ENCODE assay signal across 16 cellular contexts in the genomic region with DNA sequence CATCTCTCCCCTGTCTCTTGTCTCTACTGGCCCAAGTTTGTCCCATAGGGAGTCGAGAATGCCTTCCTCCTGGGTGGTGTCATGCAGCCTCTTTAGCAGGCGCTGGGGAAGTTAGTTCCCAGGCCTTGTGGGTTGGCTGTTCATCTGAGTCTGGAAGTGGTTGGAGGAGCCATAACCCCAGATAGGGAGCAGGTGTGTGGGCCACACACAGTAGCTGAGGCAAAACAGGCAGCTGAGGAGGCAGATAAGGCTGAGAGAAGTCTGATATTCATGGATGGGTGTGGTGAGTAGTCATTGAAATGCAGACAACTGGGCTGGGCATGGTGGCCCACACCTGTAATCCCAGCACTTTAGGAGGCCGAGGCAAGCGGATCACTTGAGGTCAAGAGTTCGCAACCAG. TPM values are rescaled to one million over a fixed set of nuclear protein-coding genes. Genes with fewer than 3 reads are reported as not detected.
A peak's percentile ranks its signal among the peaks of the same experiment; 100 is the strongest.
DNase-seq lines count a peak whose midpoint lies in the region; ATAC-seq, FAIRE-seq and TF ChIP-seq lines count a peak whose summit lies in the region.
"Had no signal": no experiment of that assay in that cellular context is flagged by ENCODE, and none has a peak within 500 bp of the region (broad histone marks: within the 10 kb centered on the region; RNA-seq: fewer than 3 reads in every experiment).

No MANE protein-coding gene starts in this region.

- TF ChIP-seq POLR2A in IMR-90 (IDR thresholded peaks at IDR 0.05; ENCODE audit: low read depth, low read length): no peak

- no peak overlapping the region for H3K14ac ChIP-seq in IMR-90 (replicated peaks; ENCODE audit: low read depth, low read length)

- no peak overlapping the region for H3K18ac ChIP-seq in IMR-90 (ENCODE audit: low read depth, low read length)

- H3K9me3 ChIP-seq in IMR-90 (ENCODE audit: control insufficient read depth, insufficient read depth, low read length) (no peaks in the 10 kb centered on the region; the same call in 1 of the 2 replicates), WERI-Rb-1 (ENCODE audit: severe bottlenecking) (no peaks in the 10 kb centered on the region), endodermal cell (ENCODE audit: control insufficient read depth, low read length) (no peaks in the 10 kb centered on the region), small intestine (ENCODE audit: control insufficient read depth, low read depth) (no peaks in the 10 kb centered on the region)

- TF ChIP-seq RAD21 in IMR-90 (IDR thresholded peaks at IDR 0.05; ENCODE audit: low read length): no peak

- no peak overlapping the region for H2BK5ac ChIP-seq in IMR-90 (ENCODE audit: low read depth, low read length, poor library complexity, severe bottlenecking)

- no peak overlapping the region for H4K5ac ChIP-seq in IMR-90 (ENCODE audit: low read depth, low read length)

- TF ChIP-seq CTCF in IMR-90 (conservative IDR thresholded peaks at IDR 0.05; ENCODE audit: low read depth, low read length): no peak
- no peak for TF ChIP-seq CTCF in WERI-Rb-1 (IDR thresholded peaks at IDR 0.05; ENCODE audit: low read depth, low read length)
- TF ChIP-seq CTCF in endodermal cell (conservative IDR thresholded peaks at IDR 0.05): no peak
- no peak for TF ChIP-seq CTCF in progenitor cell of endocrine pancreas (IDR thresholded peaks at IDR 0.05; ENCODE audit: unreplicated experiment)

- H3K9me3 Mint-ChIP-seq in endodermal cell (peaks cover 6% of the 10 kb centered on the region), progenitor cell of endocrine pancreas (ENCODE audit: low read depth) (peaks cover 5% of the 10 kb centered on the region)

- H4K8ac ChIP-seq in IMR-90 (ENCODE audit: low read depth in 2 of 2, low read length in 2 of 2): no peak overlapping the region

- H3K27me3 Mint-ChIP-seq in endodermal cell (ENCODE audit: insufficient read depth) (peaks cover 2% of the 10 kb centered on the region), progenitor cell of endocrine pancreas (peaks cover 6% of the 10 kb centered on the region)

- ATAC-seq in IMR-90 (ENCODE audit: low read depth) (no peak), GM21390 (IDR thresholded peaks at IDR 0.05; ENCODE audit: unreplicated experiment) (no peak)
- ATAC-seq: CD8-positive, alpha-beta T cell had no signal

- CTCF ChIA-PET in IMR-90 (lab: Yijun Ruan, JAX): no interaction called here

- H3K4me2 ChIP-seq in IMR-90 (ENCODE audit: low read depth, low read length): no peak overlapping the region
- H3K4me2 ChIP-seq: BLaER1 treated with 17β-estradiol and CSF1 and Interleukin-3, amounts not matched to agents 10 nM and 100 nM had no signal

- dilution Hi-C loops in IMR-90 (cut with HindIII; ENCODE audit: low sequenced_read_pairs, unreplicated experiment): no loop called here

- H3K27me3 ChIP-seq in IMR-90 (ENCODE audit: control insufficient read depth, insufficient read depth, low read length) (peaks cover 1% of the 10 kb centered on the region), WERI-Rb-1 (ENCODE audit: insufficient read depth, low read depth, severe bottlenecking) (no peaks in the 10 kb centered on the region), endodermal cell (ENCODE audit: control insufficient read depth, insufficient read depth, low read length, poor library complexity, severe bottlenecking) (no peaks in the 10 kb centered on the region), small intestine (ENCODE audit: control insufficient read depth in 2 of 2, insufficient read depth in 2 of 2, low read length in 2 of 2) (no peaks in the 10 kb centered on the region)
- H3K27me3 ChIP-seq: BLaER1 treated with 17β-estradiol and CSF1 and Interleukin-3, amounts not matched to agents 10 nM and 100 nM had no signal

- no peaks in the 10 kb centered on the region for H3K36me3 ChIP-seq in IMR-90 (ENCODE audit: control insufficient read depth, insufficient read depth, low read length)
- no peaks in the 10 kb centered on the region for H3K36me3 ChIP-seq in WERI-Rb-1
- H3K36me3 ChIP-seq in endodermal cell (ENCODE audit: control insufficient read depth, insufficient read depth, low read length): no peaks in the 10 kb centered on the region
- H3K36me3 ChIP-seq in small intestine (ENCODE audit: control insufficient read depth in 2 of 2, insufficient read depth in 2 of 2, low read length in 2 of 2): no peaks in the 10 kb centered on the region
- H3K36me3 ChIP-seq: HAP-1 had no signal

- H3K4me1 ChIP-seq in IMR-90 (ENCODE audit: control insufficient read depth, insufficient read depth, low read length) (peaks cover 7% of the 10 kb centered on the region), endodermal cell (ENCODE audit: control insufficient read depth, insufficient read depth, low read length) (peaks cover 14% of the 10 kb centered on the region), small intestine (ENCODE audit: control insufficient read depth in 2 of 2, insufficient read depth in 1 of 2, low read depth in 1 of 2, low read length in 1 of 2) (no peaks in the 10 kb centered on the region)
- H3K4me1 ChIP-seq: HAP-1 had no signal

- peak overlapping the region; percentile 39; the same call in 1 of the 2 replicates for H2AK5ac ChIP-seq in IMR-90 (ENCODE audit: low read depth, low read length)

- H4K91ac ChIP-seq in IMR-90 (ENCODE audit: insufficient read depth, low read depth, low read length): peak overlapping the region; percentile 33; the same call in 1 of the 2 replicates

- H3K23ac ChIP-seq in IMR-90 (ENCODE audit: low read depth, low read length): no peak overlapping the region

- H3K4me3 Mint-ChIP-seq in endodermal cell (no peak overlapping the region), progenitor cell of endocrine pancreas (ENCODE audit: low read depth) (no peak overlapping the region)
- H3K4me3 Mint-ChIP-seq: B cell; CD8-positive, alpha-beta T cell had no signal

- H4K20me1 ChIP-seq in IMR-90 (ENCODE audit: insufficient read depth, low read length): no peaks in the 10 kb centered on the region
- H4K20me1 ChIP-seq: BLaER1 treated with 17β-estradiol and CSF1 and Interleukin-3, amounts not matched to agents 10 nM and 100 nM had no signal

- H3K79me1 ChIP-seq in IMR-90 (ENCODE audit: low read depth in 1 of 2, low read length in 2 of 2): no peaks in the 10 kb centered on the region

- H2BK120ac ChIP-seq in IMR-90 (ENCODE audit: low read depth, low read length): no peak overlapping the region

- H2AFZ ChIP-seq in IMR-90 (replicated peaks; ENCODE audit: low read length, poor library complexity): no peak overlapping the region

- intact Hi-C loops in IMR-90 (cut with micrococcal nuclease): no loop called here

- in situ Hi-C loops in IMR-90 (cut with MboI; ENCODE audit: low sequenced_read_pairs): no loop called here

- no peak overlapping the region for H3K4me3 ChIP-seq in IMR-90 (ENCODE audit: insufficient read depth, low read depth, low read length)
- no peak overlapping the region for H3K4me3 ChIP-seq in WERI-Rb-1 (ENCODE audit: low read depth, low read length)
- H3K4me3 ChIP-seq in endodermal cell (ENCODE audit: low read length): no peak overlapping the region
- H3K4me3 ChIP-seq in small intestine (ENCODE audit: low read depth in 1 of 2, low read length in 2 of 2): no peak overlapping the region
- H3K4me3 ChIP-seq: BLaER1 treated with 17β-estradiol and CSF1 and Interleukin-3, amounts not matched to agents 10 nM and 100 nM; HAP-1 had no signal

- H3K9me1 ChIP-seq in IMR-90 (ENCODE audit: insufficient read depth, low read length): peaks cover 3% of the 10 kb centered on the region; the same call in 1 of the 2 replicates

- H3K56ac ChIP-seq in IMR-90 (ENCODE audit: extremely low read depth, insufficient read depth, low read length): no peak overlapping the region

- FAIRE-seq in small intestine (lab: Jason Lieb, UNC) (no peak), HTR-8/SVneo (lab: Jason Lieb, UNC) (no peak)
- FAIRE-seq: G401.6, GM12891 had no signal

- H3K4me1 Mint-ChIP-seq in endodermal cell (peaks cover 21% of the 10 kb centered on the region), progenitor cell of endocrine pancreas (ENCODE audit: low read depth) (peaks cover 8% of the 10 kb centered on the region)

- POLR2A ChIA-PET in IMR-90 (lab: Charles Lee; ENCODE audit: unreplicated experiment): no interaction called here

- H2AK9ac ChIP-seq in IMR-90 (replicated peaks; ENCODE audit: low read depth, low read length, poor library complexity): peak overlapping the region; percentile 45

- H3K4ac ChIP-seq in IMR-90 (ENCODE audit: low read depth, low read length): no peak overlapping the region; the same call in 1 of the 2 replicates

- no peaks in the 10 kb centered on the region for H3K36me3 Mint-ChIP-seq in endodermal cell (ENCODE audit: low read depth)
- H3K36me3 Mint-ChIP-seq in progenitor cell of endocrine pancreas (ENCODE audit: insufficient read depth): no peaks in the 10 kb centered on the region
- H3K36me3 Mint-ChIP-seq: CD8-positive, alpha-beta T cell had no signal

- BruUV-seq in IMR-90 (replicated peaks; lab: Mats Ljungman, UMichigan): no TSS peak

- no peak for DNase-seq in IMR-90
- no peak for DNase-seq in WERI-Rb-1
- DNase-seq in endodermal cell: no peak
- no peak for DNase-seq in progenitor cell of endocrine pancreas (ENCODE audit: low spot score, unreplicated experiment)
- no peak for DNase-seq in small intestine
- no peak for DNase-seq in HTR-8/SVneo (ENCODE audit: insufficient read length, low spot score)
- DNase-seq: CD8-positive, alpha-beta T cell; DMS 273 treated with DMSO at 0.1 percent for 48 hours; DMS53; GOT3 had no signal

- H2BK15ac ChIP-seq in IMR-90 (ENCODE audit: low read depth, low read length): no peak overlapping the region

- no peak overlapping the region for H3K27ac ChIP-seq in IMR-90 (ENCODE audit: insufficient read depth, low read length)
- H3K27ac ChIP-seq in WERI-Rb-1: 0 out of 2 replicates have a peak overlapping the region, but pooled peaks have one; percentile 26
- H3K27ac ChIP-seq in endodermal cell (ENCODE audit: low read depth, low read length): no peak overlapping the region
- H3K27ac ChIP-seq in small intestine (ENCODE audit: low read depth in 1 of 2, low read length in 1 of 2): no peak overlapping the region
- H3K27ac ChIP-seq: BLaER1 treated with 17β-estradiol and CSF1 and Interleukin-3, amounts not matched to agents 10 nM and 100 nM had no signal

- no peak overlapping the region for H3K9ac ChIP-seq in IMR-90 (ENCODE audit: low read depth, low read length)
- H3K9ac ChIP-seq in endodermal cell (ENCODE audit: extremely low read depth, low read length, poor library complexity, severe bottlenecking): no peak overlapping the region
- H3K9ac ChIP-seq: BLaER1 treated with 17β-estradiol and CSF1 and Interleukin-3, amounts not matched to agents 10 nM and 100 nM had no signal

- no peak overlapping the region for H2BK20ac ChIP-seq in IMR-90 (ENCODE audit: low read depth, low read length)

- H3K27ac Mint-ChIP-seq in endodermal cell (peak overlapping the region; percentile 12), progenitor cell of endocrine pancreas (peak overlapping the region; percentile 57)
- H3K27ac Mint-ChIP-seq: B cell; CD8-positive, alpha-beta T cell had no signal

- WGBS in IMR-90 (ENCODE audit: extremely low coverage in 2 of 2, insufficient read length in 1 of 2), 2 experiments: 83% methylated on average over 4 of the region's 5 CpGs; no CpG with 5 or more reads in 1 of the 2 experiments
- 91 to 92% methylated on average over 3 to 5 of the region's 5 CpGs for WGBS in endodermal cell (ENCODE audit: insufficient coverage in 1 of 2, insufficient read length in 1 of 2), 2 experiments
- 38 to 84% (median 82%) methylated on average over 5 of the region's 5 CpGs for WGBS in small intestine, 3 donors

RNA-seq across cellular contexts. Expression of gene KPNA3, which starts 40.9 kb away (rescaled TPM):
- 48.6 and 63.6 TPM in 2 replicates for total RNA-seq in IMR-90 (2012; rRNA removed)
- polyA plus RNA-seq in IMR-90 (2012; rRNA removed): 21.1 and 25.3 TPM in 2 replicates
- polyA plus RNA-seq in IMR-90 (2012; cell fraction: cytosol; rRNA removed): 6.1 and 7.1 TPM in 2 replicates
- polyA plus RNA-seq in IMR-90 (2012; cell fraction: nucleus; rRNA removed; ENCODE audit: low replicate concordance): 3.5 and 27.9 TPM in 2 replicates
- total RNA-seq in endodermal cell: 10 to 100 TPM; 59.0 to 64.2 TPM
- polyA plus RNA-seq in endodermal cell (2013, experiment 1 of 2): 55.9 TPM
- polyA plus RNA-seq in endodermal cell (2013, experiment 2 of 2): 58.9 TPM
- total RNA-seq in progenitor cell of endocrine pancreas: 56.3 and 57.3 TPM in 2 replicates
- polyA plus RNA-seq in small intestine: 10 to 100 TPM; 14.3 to 15.2 (median 14.9) TPM
